Comparison of ENCODE assay signal across 21 cellular contexts in the genomic region with DNA sequence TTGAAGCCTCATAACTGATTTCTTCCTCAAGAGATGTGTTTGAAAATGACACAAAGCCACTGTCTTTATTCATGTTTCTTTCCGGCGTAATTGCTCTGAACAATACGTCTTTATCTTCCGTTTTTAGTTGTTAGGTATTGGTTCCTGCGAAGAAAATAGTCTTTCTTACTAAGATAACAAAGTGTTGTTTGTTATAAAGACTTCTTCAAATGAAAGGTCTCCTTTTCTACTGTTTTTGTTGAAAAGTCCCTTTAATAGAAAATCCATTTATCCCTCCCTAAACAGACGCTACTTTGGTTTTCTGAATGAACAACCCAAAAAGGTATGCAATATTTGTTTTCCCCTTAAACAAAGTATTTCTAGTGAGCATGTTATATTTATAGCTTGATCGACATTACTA.
"Had no signal": no experiment of that assay in that cellular context is flagged by ENCODE, and none has a peak within 500 bp of the region (broad histone marks: within the 10 kb centered on the region; RNA-seq: fewer than 3 reads in every experiment).

No MANE protein-coding gene starts in this region.

- ATAC-seq: naive thymus-derived CD4-positive, alpha-beta T cell; natural killer cell; pancreas; psoas muscle; right cardiac atrium; right lobe of liver; stimulated activated effector memory CD8-positive, alpha-beta T cell treated with anti-CD3 and anti-CD28 coated beads, Interleukin-12 subunit alpha, Interleukin-12 subunit beta, amount 100 ng/mL, for 72 hours; stimulated activated naive B cell treated with anti-CD40 and anti-IgM and Interleukin-4, amounts not matched to agents 10 μg/mL and 1 μg/mL and 100 μg/mL, for 72 hours had no signal

- DNase-seq: naive thymus-derived CD4-positive, alpha-beta T cell; natural killer cell; nucleus accumbens; pancreas; posterior cingulate gyrus; psoas muscle; right cardiac atrium; right lobe of liver; sigmoid colon; small intestine; stimulated activated CD4-positive, alpha-beta T cell treated with anti-CD3 and anti-CD28 coated beads, Interleukin-15, amount 100 ng/mL, for 24 hours; stimulated activated CD4-positive, alpha-beta T cell treated with anti-CD3 and anti-CD28 coated beads, Interleukin-2, amount 100 ng/mL, for 24 hours; stimulated activated CD4-positive, alpha-beta T cell treated with anti-CD3 and anti-CD28 coated beads, Interleukin-2, amount 100 ng/mL, for 48 hours; stimulated activated CD4-positive, alpha-beta T cell treated with anti-CD3 and anti-CD28 coated beads, Interleukin-4, amount 100 ng/mL, for 24 hours; stimulated activated naive B cell treated with anti-CD40 and anti-IgM and Interleukin-4, amounts not matched to agents 10 μg/mL and 1 μg/mL and 100 μg/mL, for 72 hours; stimulated activated naive CD4-positive, alpha-beta T cell treated with Interleukin-2 at 50 U/mL for 16 hours; stomach; thyroid gland; trophoblast cell; upper lobe of left lung had no signal
